1 cellular context compared by ENCODE assay signal in genomic region chr19:54106716-54107115, GRCh38.
TF ChIP-seq lines count a peak whose summit lies in the region.

No MANE protein-coding gene starts in this region.

TF ChIP-seq in HepG2, 621 proteins besides CTCF, POLR2A, EP300 and RAD21:
- no peak for TF ChIP-seq SRSF9 (IDR thresholded peaks at IDR 0.05; ENCODE audit: borderline replicate concordance, insufficient read depth, low read depth, low read length, poor library complexity, severe bottlenecking)
- no peak for TF ChIP-seq ZNF18 (CRISPR knock-in tag; IDR thresholded peaks at IDR 0.05; ENCODE audit: insufficient replicate concordance)
- peak; percentile 50 for TF ChIP-seq AGO2 (optimal IDR thresholded peaks at IDR 0.05; ENCODE audit: low read depth, low read length)
